ENCODE assay signal across 1 cellular context in the genomic region with DNA sequence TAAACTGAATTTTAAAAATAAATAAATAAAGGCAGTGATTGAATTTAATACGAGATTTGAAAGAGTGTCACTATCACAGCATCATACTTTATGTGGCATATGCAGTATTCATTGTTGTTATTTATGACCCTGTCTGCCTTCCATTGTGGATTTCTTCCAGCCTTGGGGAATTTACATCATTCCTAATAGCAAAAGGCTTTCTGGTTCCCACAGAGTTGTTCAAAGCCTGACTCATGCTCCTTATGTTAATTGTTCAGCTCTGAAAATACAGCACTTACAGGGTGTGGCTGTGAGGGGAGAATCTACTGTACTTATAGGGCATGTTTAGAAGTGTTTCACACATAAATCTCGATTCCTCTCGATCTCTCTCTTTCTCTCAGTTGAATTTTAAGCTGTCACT.
TF ChIP-seq lines count a peak whose summit lies in the region.

No MANE protein-coding gene starts in this region.

TF ChIP-seq in WTC11, 78 proteins besides CTCF, POLR2A, EP300 and RAD21 (continued from another document):
- TF ChIP-seq, protein P1, sequence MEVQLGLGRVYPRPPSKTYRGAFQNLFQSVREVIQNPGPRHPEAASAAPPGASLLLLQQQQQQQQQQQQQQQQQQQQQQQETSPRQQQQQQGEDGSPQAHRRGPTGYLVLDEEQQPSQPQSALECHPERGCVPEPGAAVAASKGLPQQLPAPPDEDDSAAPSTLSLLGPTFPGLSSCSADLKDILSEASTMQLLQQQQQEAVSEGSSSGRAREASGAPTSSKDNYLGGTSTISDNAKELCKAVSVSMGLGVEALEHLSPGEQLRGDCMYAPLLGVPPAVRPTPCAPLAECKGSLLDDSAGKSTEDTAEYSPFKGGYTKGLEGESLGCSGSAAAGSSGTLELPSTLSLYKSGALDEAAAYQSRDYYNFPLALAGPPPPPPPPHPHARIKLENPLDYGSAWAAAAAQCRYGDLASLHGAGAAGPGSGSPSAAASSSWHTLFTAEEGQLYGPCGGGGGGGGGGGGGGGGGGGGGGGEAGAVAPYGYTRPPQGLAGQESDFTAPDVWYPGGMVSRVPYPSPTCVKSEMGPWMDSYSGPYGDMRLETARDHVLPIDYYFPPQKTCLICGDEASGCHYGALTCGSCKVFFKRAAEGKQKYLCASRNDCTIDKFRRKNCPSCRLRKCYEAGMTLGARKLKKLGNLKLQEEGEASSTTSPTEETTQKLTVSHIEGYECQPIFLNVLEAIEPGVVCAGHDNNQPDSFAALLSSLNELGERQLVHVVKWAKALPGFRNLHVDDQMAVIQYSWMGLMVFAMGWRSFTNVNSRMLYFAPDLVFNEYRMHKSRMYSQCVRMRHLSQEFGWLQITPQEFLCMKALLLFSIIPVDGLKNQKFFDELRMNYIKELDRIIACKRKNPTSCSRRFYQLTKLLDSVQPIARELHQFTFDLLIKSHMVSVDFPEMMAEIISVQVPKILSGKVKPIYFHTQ (CRISPR knock-in tag; IDR thresholded peaks at IDR 0.05), result no peak
TF ChIP-seq in WTC11: peak in this region for 0.
